Comparison of ENCODE assay signal across 18 cellular contexts in genomic region chr2:236573066-236573929, GRCh38. TPM values are rescaled to one million over a fixed set of nuclear protein-coding genes. Genes with fewer than 3 reads are reported as not detected.
DNase-seq lines count a peak whose midpoint lies in the region; ATAC-seq and TF ChIP-seq lines count a peak whose summit lies in the region.
"Had no signal": no experiment of that assay in that cellular context is flagged by ENCODE, and none has a peak within 500 bp of the region (broad histone marks: within the 10 kb centered on the region; RNA-seq: fewer than 3 reads in every experiment).

No MANE protein-coding gene starts in this region.

- H3K27ac ChIP-seq in right cardiac atrium (ENCODE audit: low read length) (no peak overlapping the region), psoas muscle (peak overlapping the region; percentile 57)
- H3K27ac ChIP-seq: C4-2B, neutrophil had no signal

- no peaks in the 10 kb centered on the region for H3K36me3 ChIP-seq in psoas muscle (ENCODE audit: insufficient read depth in 1 of 2, low read depth in 1 of 2)
- no peaks in the 10 kb centered on the region for H3K36me3 ChIP-seq in mucosa of descending colon (ENCODE audit: low read depth)
- H3K36me3 ChIP-seq: neutrophil had no signal

- no peaks in the 10 kb centered on the region for H3K9me3 ChIP-seq in right cardiac atrium (ENCODE audit: control insufficient read depth, low read length)
- H3K9me3 ChIP-seq in psoas muscle: no peaks in the 10 kb centered on the region
- H3K9me3 ChIP-seq in mucosa of descending colon: no peaks in the 10 kb centered on the region
- H3K9me3 ChIP-seq: neutrophil, testis had no signal

- intact Hi-C loops in Right ventricle myocardium superior (cut with DNase I): loop anchor here (10.0 kb wide), 1 partner anchor 208 kb away; no protein-coding TSS in a partner anchor
- intact Hi-C loops in Right ventricle myocardium inferior (cut with DNase I): no loop called here
- intact Hi-C loops in right cardiac atrium (cut with DNase I): loop anchor here in 1 of 4 donors (5.0 to 10.0 kb wide), 2 partner anchors 208 to 454 kb away; no protein-coding TSS in a partner anchor
- intact Hi-C loops in psoas muscle (cut with DNase I): loop anchor here (5.0 kb wide), 2 partner anchors 159 to 454 kb away; no protein-coding TSS in a partner anchor
- intact Hi-C loops in mucosa of descending colon (cut with DNase I, micrococcal nuclease): no loop called here

- H3K4me1 ChIP-seq in right cardiac atrium (ENCODE audit: control insufficient read depth, insufficient read depth, low read length) (peaks cover 2% of the 10 kb centered on the region), psoas muscle (peaks cover 52% of the 10 kb centered on the region), mucosa of descending colon (ENCODE audit: low read depth) (peaks cover 5% of the 10 kb centered on the region)

- DNase-seq in Right ventricle myocardium superior (peak; percentile 38), Right ventricle myocardium inferior (ENCODE audit: missing footprints) (no peak), right cardiac atrium (no peak), psoas muscle (no peak), mucosa of descending colon (no peak), NCI-H82 treated with DMSO at 0.1 percent for 48 hours (lab: John Stamatoyannopoulos, UW; ENCODE audit: unreplicated experiment) (no peak), NCI-H524 treated with DMSO at 0.1 percent for 48 hours (lab: John Stamatoyannopoulos, UW) (no peak)
- DNase-seq in activated CD4-positive, alpha-beta T cell treated with anti-CD3 and anti-CD28 coated beads for 48 hours: no peak
- DNase-seq: activated CD8-positive, alpha-beta T cell treated with anti-CD3 and anti-CD28 coated beads for 36 hours; activated naive CD8-positive, alpha-beta T cell treated with anti-CD3 and anti-CD28 coated beads, Interleukin-2, amount 10 ng/mL, durations not matched to agents 7 days and 5 days; activated T-cell treated with anti-CD3 and anti-CD28 coated beads, Interleukin-2, amount 50 U/mL, for 72 hours; NCI-H146; NCI-H345; stimulated activated CD4-positive, alpha-beta T cell treated with anti-CD3 and anti-CD28 coated beads, Interleukin-2, amount 100 ng/mL, for 48 hours had no signal

- WGBS in right cardiac atrium: 85% methylated on average over 12 of the region's 12 CpGs
- 81 to 87% (median 82%) methylated on average over 12 of the region's 12 CpGs for WGBS in psoas muscle, 3 donors

- no peaks in the 10 kb centered on the region for H3K27me3 ChIP-seq in right cardiac atrium (ENCODE audit: control insufficient read depth, insufficient read depth)
- H3K27me3 ChIP-seq in psoas muscle (ENCODE audit: insufficient read depth in 3 of 3, low read length in 2 of 3): no peaks in the 10 kb centered on the region
- H3K27me3 ChIP-seq: testis had no signal

- no peak for TF ChIP-seq CTCF in psoas muscle (IDR thresholded peaks at IDR 0.05)
- no peak for TF ChIP-seq CTCF in mucosa of descending colon (IDR thresholded peaks at IDR 0.05)

- peak overlapping the region; percentile 79 for H3K4me3 ChIP-seq in right cardiac atrium (ENCODE audit: low read length)
- peak overlapping the region; percentile 65 for H3K4me3 ChIP-seq in psoas muscle
- no peak overlapping the region for H3K4me3 ChIP-seq in mucosa of descending colon
- H3K4me3 ChIP-seq: testis had no signal

- no peak for ATAC-seq in Right ventricle myocardium superior (ENCODE audit: poor library complexity)
- no peak for ATAC-seq in Right ventricle myocardium inferior
- ATAC-seq in right cardiac atrium: no peak
- no peak for ATAC-seq in psoas muscle
- no peak for ATAC-seq in mucosa of descending colon
- ATAC-seq: activated CD8-positive, alpha-beta T cell treated with anti-CD3 and anti-CD28 coated beads for 36 hours; activated T-cell treated with anti-CD3 and anti-CD28 coated beads, Interleukin-2, amount 50 U/mL, for 72 hours; HepG2 had no signal

RNA-seq across cellular contexts. Expression of gene ACKR3, which starts 3.7 kb away (rescaled TPM):
- total RNA-seq in Right ventricle myocardium superior (27.9 TPM), Right ventricle myocardium inferior (30.5 TPM), right cardiac atrium (10 to 100 TPM; 27.4 to 50.1 (median 33.8) TPM), psoas muscle (10 to 100 TPM in 3 of 4 donors, 1 to 10 TPM in 1; 7.8 to 23.2 (median 13.7) TPM), mucosa of descending colon (10 to 100 TPM in 2 of 3 donors, 1 to 10 TPM in 1; 8.0 to 17.9 (median 11.9) TPM)
- polyA plus RNA-seq in right cardiac atrium (22.5 TPM), psoas muscle (10 to 100 TPM; 14.7 to 25.3 (median 20.4) TPM)
- total RNA-seq: HepG2 had no signal
- polyA plus RNA-seq: HepG2 had no signal

Comparison
In these comparisons a context has a peak if more than half of its experiments do, and no peak if none do; other contexts are left out.
1. intact Hi-C loops: an anchor here in Right ventricle myocardium superior (10.0 kb wide) and psoas muscle (5.0 kb wide); none called in Right ventricle myocardium inferior and mucosa of descending colon.